ENCODE assay signal across 15 cellular contexts in the genomic region with DNA sequence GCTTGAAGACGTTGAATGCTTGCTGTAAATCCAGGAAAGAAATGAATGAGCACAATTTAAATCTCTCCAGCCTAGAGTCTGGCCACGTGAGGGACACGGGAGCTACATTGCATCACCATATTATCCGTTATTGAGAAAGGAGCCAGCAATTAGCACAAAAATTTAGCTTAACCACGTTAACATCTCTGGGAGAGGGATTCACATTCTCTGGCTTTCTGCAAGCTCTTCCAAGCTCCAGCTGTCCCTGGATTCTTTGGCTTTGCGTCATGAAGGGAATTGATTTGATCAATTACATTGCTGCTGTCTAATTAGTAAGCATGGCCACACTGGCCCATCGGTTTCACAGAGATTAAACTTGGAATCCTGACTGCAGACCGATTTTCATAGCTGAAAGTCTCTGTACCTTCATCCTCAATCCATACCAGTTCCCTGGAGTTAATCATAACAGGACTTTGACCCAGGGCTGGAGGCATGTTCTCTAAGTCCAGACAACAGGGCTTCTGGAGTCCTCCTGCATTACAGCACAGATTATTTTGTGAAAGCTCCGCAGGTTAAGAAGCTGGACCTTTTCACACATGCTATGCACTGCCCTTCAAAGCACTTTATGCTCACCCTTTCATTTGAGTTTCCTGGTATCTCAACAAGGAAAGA. TPM values are rescaled to one million over a fixed set of nuclear protein-coding genes. Genes with fewer than 3 reads are reported as not detected.
DNase-seq lines count a peak whose midpoint lies in the region; ATAC-seq and TF ChIP-seq lines count a peak whose summit lies in the region.
"Had no signal": no experiment of that assay in that cellular context is flagged by ENCODE, and none has a peak within 500 bp of the region (broad histone marks: within the 10 kb centered on the region; RNA-seq: fewer than 3 reads in every experiment).

No MANE protein-coding gene starts in this region.

- H3K36me3 ChIP-seq in mammary epithelial cell (ENCODE audit: insufficient read depth, low read length) (no peaks in the 10 kb centered on the region), mucosa of descending colon (ENCODE audit: low read depth) (no peaks in the 10 kb centered on the region), ascending aorta (no peaks in the 10 kb centered on the region)

- no peak overlapping the region for H3K27ac ChIP-seq in mammary epithelial cell (ENCODE audit: insufficient read depth, low read depth, low read length)
- H3K27ac ChIP-seq in ascending aorta: no peak overlapping the region

- H3K9ac ChIP-seq in mammary epithelial cell (ENCODE audit: insufficient read depth, low read length): no peak overlapping the region

- peak overlapping the region; percentile 28 for H2AFZ ChIP-seq in mammary epithelial cell (ENCODE audit: low read depth, low read length)

- intact Hi-C loops in mammary epithelial cell (cut with micrococcal nuclease): no loop called here
- intact Hi-C loops in mucosa of descending colon (cut with DNase I, micrococcal nuclease): no loop called here
- intact Hi-C loops in left cardiac atrium (cut with DNase I): no loop called here
- intact Hi-C loops in ascending aorta (cut with DNase I): no loop called here

- H3K4me1 ChIP-seq in mammary epithelial cell (ENCODE audit: insufficient read depth, low read length) (no peaks in the 10 kb centered on the region), mucosa of descending colon (ENCODE audit: low read depth) (no peaks in the 10 kb centered on the region), ascending aorta (no peaks in the 10 kb centered on the region)

- TF ChIP-seq CTCF in mammary epithelial cell (conservative IDR thresholded peaks at IDR 0.05 in 1 of 2, IDR thresholded peaks at IDR 0.05 in 1 of 2; ENCODE audit: extremely low read depth in 1 of 2, insufficient read depth in 1 of 2, low read depth in 1 of 2, low read length in 2 of 2) (no peak), mucosa of descending colon (IDR thresholded peaks at IDR 0.05) (no peak), ascending aorta (IDR thresholded peaks at IDR 0.05) (no peak)

- no peak overlapping the region for H3K4me2 ChIP-seq in mammary epithelial cell (ENCODE audit: insufficient read depth, low read depth, low read length)

- H3K9me3 ChIP-seq in mammary epithelial cell (replicated peaks; ENCODE audit: insufficient read depth, low read length): no peaks in the 10 kb centered on the region
- H3K9me3 ChIP-seq in mucosa of descending colon: no peaks in the 10 kb centered on the region
- no peaks in the 10 kb centered on the region for H3K9me3 ChIP-seq in ascending aorta

- in situ Hi-C loops in mammary epithelial cell (cut with MboI; ENCODE audit: low sequenced_read_pairs in 2 of 2): no loop called here

- DNase-seq in EH (ENCODE audit: low read depth) (peak; percentile 41), NCI-H446 treated with DMSO at 0.1 percent for 48 hours (lab: John Stamatoyannopoulos, UW) (peak; percentile 37), mammary epithelial cell (no peak), mucosa of descending colon (no peak), left cardiac atrium (no peak), ascending aorta (ENCODE audit: low spot score in 2 of 2) (no peak)
- DNase-seq in stimulated activated CD4-positive, alpha-beta T cell treated with anti-CD3 and anti-CD28 coated beads, Interleukin-4, amount 100 ng/mL, for 4 hours: no peak
- DNase-seq: activated gamma-delta T cell; naive thymus-derived CD4-positive, alpha-beta T cell; NCI-H187; NCI-H69; stimulated activated naive CD8-positive, alpha-beta T cell treated with anti-CD3 and anti-CD28 coated beads, Interleukin-15, Interleukin-2, amounts not matched to agents 100 U/mL and 50 U/mL, for 24 hours had no signal

- CTCF ChIA-PET in mammary epithelial cell (lab: Charles Lee; ENCODE audit: low non-redundant PET): no interaction called here

- no peaks in the 10 kb centered on the region for H3K79me2 ChIP-seq in mammary epithelial cell (ENCODE audit: insufficient read depth, low read length)

- peak; percentile 47 for ATAC-seq in mucosa of descending colon
- ATAC-seq in left cardiac atrium: no peak
- no peak for ATAC-seq in GM19395 (IDR thresholded peaks at IDR 0.05; ENCODE audit: unreplicated experiment)
- ATAC-seq: naive thymus-derived CD4-positive, alpha-beta T cell; Right ventricle myocardium inferior; sciatic nerve; stimulated activated naive CD8-positive, alpha-beta T cell treated with anti-CD3 and anti-CD28 coated beads, Interleukin-15, Interleukin-2, amounts not matched to agents 100 U/mL and 50 U/mL, for 24 hours had no signal

- dilution Hi-C loops in mammary epithelial cell (cut with HindIII; ENCODE audit: low sequenced_read_pairs): no loop called here

- no peak overlapping the region for H3K4me3 ChIP-seq in mammary epithelial cell (replicated peaks in 1 of 3; ENCODE audit: insufficient read depth in 1 of 3, low read depth in 2 of 3, low read length in 3 of 3)
- H3K4me3 ChIP-seq in mucosa of descending colon: no peak overlapping the region
- no peak overlapping the region for H3K4me3 ChIP-seq in ascending aorta

- H3K27me3 ChIP-seq in mammary epithelial cell (ENCODE audit: insufficient read depth, low read length) (no peaks in the 10 kb centered on the region), ascending aorta (no peaks in the 10 kb centered on the region)

- no peaks in the 10 kb centered on the region for H4K20me1 ChIP-seq in mammary epithelial cell (ENCODE audit: insufficient read depth, low read length)

- 59% methylated on average over 9 of the region's 9 CpGs for WGBS in mammary epithelial cell (ENCODE audit: low coverage, missing lambda C conversion rate)

- no TSS peak for BruUV-seq in mammary epithelial cell (replicated peaks; lab: Mats Ljungman, UMichigan)

RNA-seq across cellular contexts. Expression of a gene that starts 31.6 kb away (rescaled TPM):
- under 1 TPM; 0.67 to 0.80 TPM for total RNA-seq in mammary epithelial cell
- polyA plus RNA-seq in mammary epithelial cell: 0.77 TPM
- 5.4 TPM for polyA minus RNA-seq in mammary epithelial cell
- under 1 TPM; 0.51 to 0.89 (median 0.69) TPM for total RNA-seq in mucosa of descending colon
- 1 to 10 TPM; 1.8 to 2.9 TPM for total RNA-seq in left cardiac atrium
- total RNA-seq in ascending aorta: 20.6 TPM
- polyA plus RNA-seq: naive thymus-derived CD4-positive, alpha-beta T cell had no signal

Comparison
In these comparisons a context has a peak if more than half of its experiments do, and no peak if none do; other contexts are left out.
1. DNase-seq: peak in EH (single experiment) and NCI-H446 treated with DMSO at 0.1 percent for 48 hours (single experiment); none in mammary epithelial cell (single experiment), mucosa of descending colon (0 of 3), left cardiac atrium (single experiment), ascending aorta (0 of 2) and stimulated activated CD4-positive, alpha-beta T cell treated with anti-CD3 and anti-CD28 coated beads, Interleukin-4, amount 100 ng/mL, for 4 hours (0 of 2).